ENCODE assay signal across 8 cellular contexts in genomic region chr15:70266412-70267089, GRCh38.
A peak's percentile ranks its signal among the peaks of the same experiment; 100 is the strongest.
DNase-seq lines count a peak whose midpoint lies in the region; ATAC-seq and TF ChIP-seq lines count a peak whose summit lies in the region.

No MANE protein-coding gene starts in this region.

- H3K27ac ChIP-seq in gastroesophageal sphincter, result peak overlapping the region in 1 of 4 donors; percentile 22
- H3K27ac ChIP-seq in prostate gland, result no peak overlapping the region

- TF ChIP-seq EP300 in gastroesophageal sphincter (IDR thresholded peaks at IDR 0.05), result no peak

- intact Hi-C loops in prostate gland (cut with DNase I), result loop anchor here (10.0 kb wide), 1 partner anchor 198 kb away; no protein-coding TSS in a partner anchor

- H3K27ac Mint-ChIP-seq in activated T-cell treated with anti-CD3 and anti-CD28 coated beads, Interleukin-2, amount 50 U/mL, for 72 hours, result no peak overlapping the region

- ATAC-seq in gastroesophageal sphincter (peak; percentile 66), HG03460 (IDR thresholded peaks at IDR 0.05; ENCODE audit: unreplicated experiment) (no peak)
- ATAC-seq in activated T-cell treated with anti-CD3 and anti-CD28 coated beads, Interleukin-2, amount 50 U/mL, for 72 hours (replicated peaks in 1 of 2), result no peak

- DNase-seq in DMS79 (lab: John Stamatoyannopoulos, UW), result peak; percentile 2
- peak; percentile 36 for DNase-seq in prostate gland (ENCODE audit: low spot score)
- no peak for DNase-seq in NCI-H2171 treated with DMSO at 0.1 percent for 48 hours (lab: John Stamatoyannopoulos, UW)
- no peak for DNase-seq in activated T-cell treated with anti-CD3 and anti-CD28 coated beads, Interleukin-2, amount 50 U/mL, for 72 hours
- no peak for DNase-seq in NCI-H526 treated with DMSO at 0.1 percent for 48 hours (lab: John Stamatoyannopoulos, UW)

- H3K4me3 ChIP-seq in gastroesophageal sphincter (no peak overlapping the region), prostate gland (no peak overlapping the region)

- peaks cover 49% of the 10 kb centered on the region for H3K27me3 Mint-ChIP-seq in activated T-cell treated with anti-CD3 and anti-CD28 coated beads, Interleukin-2, amount 50 U/mL, for 72 hours (ENCODE audit: low read depth)

- H3K27me3 ChIP-seq in gastroesophageal sphincter (no peaks in the 10 kb centered on the region), prostate gland (replicated peaks; ENCODE audit: insufficient read depth) (no peaks in the 10 kb centered on the region)

- TF ChIP-seq CTCF in gastroesophageal sphincter (IDR thresholded peaks at IDR 0.05) (no peak), prostate gland (IDR thresholded peaks at IDR 0.05) (no peak)

- no peaks in the 10 kb centered on the region for H3K9me3 ChIP-seq in gastroesophageal sphincter
- H3K9me3 ChIP-seq in prostate gland, result no peaks in the 10 kb centered on the region

- H3K4me1 ChIP-seq in gastroesophageal sphincter (peaks cover 8 to 82% (median 39%) of the 10 kb centered on the region in 3 donors), prostate gland (replicated peaks) (no peaks in the 10 kb centered on the region)

- no peak for TF ChIP-seq POLR2A in gastroesophageal sphincter (IDR thresholded peaks at IDR 0.05)
- no peak for TF ChIP-seq POLR2A in prostate gland (IDR thresholded peaks at IDR 0.05)

- H3K9me3 Mint-ChIP-seq in activated T-cell treated with anti-CD3 and anti-CD28 coated beads, Interleukin-2, amount 50 U/mL, for 72 hours, result no peaks in the 10 kb centered on the region

- H3K4me1 Mint-ChIP-seq in activated T-cell treated with anti-CD3 and anti-CD28 coated beads, Interleukin-2, amount 50 U/mL, for 72 hours (ENCODE audit: low read depth), result peaks cover 74% of the 10 kb centered on the region

- H3K36me3 ChIP-seq in gastroesophageal sphincter, result no peaks in the 10 kb centered on the region
- no peaks in the 10 kb centered on the region for H3K36me3 ChIP-seq in prostate gland

- H3K36me3 Mint-ChIP-seq in activated T-cell treated with anti-CD3 and anti-CD28 coated beads, Interleukin-2, amount 50 U/mL, for 72 hours (ENCODE audit: insufficient read depth in 2 of 2), result peaks cover 0 to 2% of the 10 kb centered on the region in 2 donors

- peak overlapping the region in 1 of 2 donors; percentile 23 for H3K4me3 Mint-ChIP-seq in activated T-cell treated with anti-CD3 and anti-CD28 coated beads, Interleukin-2, amount 50 U/mL, for 72 hours

- 47 to 59% methylated on average over 6 to 21 of the region's 24 CpGs for WGBS in gastroesophageal sphincter (ENCODE audit: low coverage in 1 of 2), 2 donors
- 42% methylated on average over 23 of the region's 24 CpGs for WGBS in prostate gland

TF ChIP-seq in PFSK-1, 5 proteins besides CTCF, POLR2A, EP300 and RAD21:
- TF ChIP-seq SIN3A (IDR thresholded peaks at IDR 0.05; ENCODE audit: borderline replicate concordance, insufficient read depth, low read length) (peak; percentile 15; the same call in 1 of the 2 replicates), POLR2AphosphoS5 (IDR thresholded peaks at IDR 0.05; ENCODE audit: low read depth, low read length) (no peak), FOXP2 (optimal IDR thresholded peaks at IDR 0.05; ENCODE audit: borderline replicate concordance, extremely low read depth, extremely low read length, insufficient read depth) (peak; percentile 62)
- TF ChIP-seq, protein P1, sequence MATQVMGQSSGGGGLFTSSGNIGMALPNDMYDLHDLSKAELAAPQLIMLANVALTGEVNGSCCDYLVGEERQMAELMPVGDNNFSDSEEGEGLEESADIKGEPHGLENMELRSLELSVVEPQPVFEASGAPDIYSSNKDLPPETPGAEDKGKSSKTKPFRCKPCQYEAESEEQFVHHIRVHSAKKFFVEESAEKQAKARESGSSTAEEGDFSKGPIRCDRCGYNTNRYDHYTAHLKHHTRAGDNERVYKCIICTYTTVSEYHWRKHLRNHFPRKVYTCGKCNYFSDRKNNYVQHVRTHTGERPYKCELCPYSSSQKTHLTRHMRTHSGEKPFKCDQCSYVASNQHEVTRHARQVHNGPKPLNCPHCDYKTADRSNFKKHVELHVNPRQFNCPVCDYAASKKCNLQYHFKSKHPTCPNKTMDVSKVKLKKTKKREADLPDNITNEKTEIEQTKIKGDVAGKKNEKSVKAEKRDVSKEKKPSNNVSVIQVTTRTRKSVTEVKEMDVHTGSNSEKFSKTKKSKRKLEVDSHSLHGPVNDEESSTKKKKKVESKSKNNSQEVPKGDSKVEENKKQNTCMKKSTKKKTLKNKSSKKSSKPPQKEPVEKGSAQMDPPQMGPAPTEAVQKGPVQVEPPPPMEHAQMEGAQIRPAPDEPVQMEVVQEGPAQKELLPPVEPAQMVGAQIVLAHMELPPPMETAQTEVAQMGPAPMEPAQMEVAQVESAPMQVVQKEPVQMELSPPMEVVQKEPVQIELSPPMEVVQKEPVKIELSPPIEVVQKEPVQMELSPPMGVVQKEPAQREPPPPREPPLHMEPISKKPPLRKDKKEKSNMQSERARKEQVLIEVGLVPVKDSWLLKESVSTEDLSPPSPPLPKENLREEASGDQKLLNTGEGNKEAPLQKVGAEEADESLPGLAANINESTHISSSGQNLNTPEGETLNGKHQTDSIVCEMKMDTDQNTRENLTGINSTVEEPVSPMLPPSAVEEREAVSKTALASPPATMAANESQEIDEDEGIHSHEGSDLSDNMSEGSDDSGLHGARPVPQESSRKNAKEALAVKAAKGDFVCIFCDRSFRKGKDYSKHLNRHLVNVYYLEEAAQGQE (IDR thresholded peaks at IDR 0.05; ENCODE audit: insufficient read depth in 1 of 2, low read depth in 2 of 2, low read length in 2 of 2), result peak in 1 of 2 experiments; percentile 71; a peak in 2 of 4 replicates

Comparison
In these comparisons a context has a peak if more than half of its experiments do, and no peak if none do; other contexts are left out.
1. DNase-seq: peak in DMS79 (single experiment) and prostate gland (single experiment); none in NCI-H2171 treated with DMSO at 0.1 percent for 48 hours (single experiment), activated T-cell treated with anti-CD3 and anti-CD28 coated beads, Interleukin-2, amount 50 U/mL, for 72 hours (0 of 2) and NCI-H526 treated with DMSO at 0.1 percent for 48 hours (single experiment).